In the genomic region with DNA sequence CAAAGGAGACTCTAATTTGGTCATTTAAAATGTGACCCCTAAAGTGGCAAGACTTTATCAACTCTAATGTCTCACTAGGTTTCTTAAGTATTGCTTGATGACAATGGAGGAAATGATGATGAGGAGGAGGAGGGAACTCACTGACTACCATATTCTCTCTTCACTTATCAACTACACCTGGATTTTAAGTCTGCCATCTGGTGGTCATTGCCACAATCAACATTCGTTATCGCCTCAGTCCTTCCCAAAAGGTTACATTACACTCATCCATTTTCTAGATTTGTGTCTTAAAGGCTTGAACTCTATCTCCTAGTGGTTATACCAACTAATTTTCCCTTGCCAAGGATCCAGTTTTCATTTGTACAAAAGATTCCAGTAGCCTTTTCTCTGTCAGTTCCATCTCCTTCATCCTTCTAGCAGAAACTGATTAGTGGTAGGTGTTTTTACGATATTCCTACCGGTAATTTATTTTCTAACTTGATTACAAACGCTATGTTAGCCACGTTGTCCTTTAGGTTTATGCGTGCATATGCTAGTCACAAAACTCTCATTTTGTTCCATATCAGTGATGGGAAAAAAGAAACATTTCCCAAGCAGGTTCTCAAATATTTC, we compare ENCODE assay signal across 9 cellular contexts.
DNase-seq lines count a peak whose midpoint lies in the region; ATAC-seq and TF ChIP-seq lines count a peak whose summit lies in the region.
"Had no signal": no experiment of that assay in that cellular context is flagged by ENCODE, and none has a peak within 500 bp of the region (broad histone marks: within the 10 kb centered on the region; RNA-seq: fewer than 3 reads in every experiment).

No MANE protein-coding gene starts in this region.

- H3K9me3 ChIP-seq in GM23248 (ENCODE audit: low read depth) (no peaks in the 10 kb centered on the region), upper lobe of right lung (no peaks in the 10 kb centered on the region), uterus (no peaks in the 10 kb centered on the region)

- in situ Hi-C loops in Caki2 (cut with HindIII; ENCODE audit: low pct_unique_long_range_greater_than_20kb, low sequenced_read_pairs) (no loop called here), GM23248 (cut with MboI) (no loop called here)

- H3K36me3 ChIP-seq in GM23248 (ENCODE audit: low read depth) (no peaks in the 10 kb centered on the region), upper lobe of right lung (no peaks in the 10 kb centered on the region), uterus (no peaks in the 10 kb centered on the region)

- H3K9ac ChIP-seq in GM23248, result no peak overlapping the region

- H3K4me2 ChIP-seq in GM23248 (ENCODE audit: unreplicated experiment), result no peak overlapping the region

- H3K9me2 ChIP-seq in GM23248 (ENCODE audit: insufficient read depth), result no peaks in the 10 kb centered on the region

- TF ChIP-seq POLR2A in uterus (IDR thresholded peaks at IDR 0.05), result no peak

- H3K27ac Mint-ChIP-seq in natural killer cell, result no peak overlapping the region
- H3K27ac Mint-ChIP-seq: naive B cell had no signal

- 61 to 62% methylated on average over 7 of the region's 7 CpGs for WGBS in GM23248 (ENCODE audit: low coverage in 1 of 2, low lambda C conversion rate in 2 of 2, missing lambda C conversion rate in 2 of 2), 2 experiments

- no peaks in the 10 kb centered on the region for H3K27me3 ChIP-seq in GM23248 (replicated peaks; ENCODE audit: insufficient read depth)
- no peaks in the 10 kb centered on the region for H3K27me3 ChIP-seq in upper lobe of right lung
- H3K27me3 ChIP-seq in uterus, result no peaks in the 10 kb centered on the region

- H3K4me3 Mint-ChIP-seq in natural killer cell, result no peak overlapping the region
- H3K4me3 Mint-ChIP-seq: naive B cell had no signal

- H4K20me1 ChIP-seq in GM23248 (ENCODE audit: insufficient read depth), result no peaks in the 10 kb centered on the region

- no peaks in the 10 kb centered on the region for H3K79me2 ChIP-seq in GM23248 (ENCODE audit: insufficient read depth)

- H3K4me3 ChIP-seq in GM23248 (no peak overlapping the region), upper lobe of right lung (no peak overlapping the region), uterus (no peak overlapping the region)

- H3K27me3 Mint-ChIP-seq in natural killer cell (ENCODE audit: low read depth in 2 of 2), result peaks cover 12 to 19% of the 10 kb centered on the region in 2 donors

- H3K27ac ChIP-seq in GM23248, result no peak overlapping the region
- no peak overlapping the region for H3K27ac ChIP-seq in upper lobe of right lung
- no peak overlapping the region for H3K27ac ChIP-seq in uterus

- H3K4me1 Mint-ChIP-seq in natural killer cell, result peaks cover 0 to 7% of the 10 kb centered on the region in 2 donors

- DNase-seq in Caki2 (ENCODE audit: low read depth), result peak; percentile 18
- peak; percentile 35 for DNase-seq in GM23248
- peak; percentile 46 for DNase-seq in RKO (ENCODE audit: low spot score)
- peak; percentile 11 for DNase-seq in glomerular visceral epithelial cell (ENCODE audit: extremely low spot score)
- no peak for DNase-seq in upper lobe of right lung
- DNase-seq in natural killer cell, result no peak
- DNase-seq in uterus, result no peak
- DNase-seq: naive B cell had no signal

- no peaks in the 10 kb centered on the region for H3K4me1 ChIP-seq in GM23248 (ENCODE audit: insufficient read depth)
- H3K4me1 ChIP-seq in upper lobe of right lung, result no peaks in the 10 kb centered on the region
- no peaks in the 10 kb centered on the region for H3K4me1 ChIP-seq in uterus

- TF ChIP-seq CTCF in upper lobe of right lung (IDR thresholded peaks at IDR 0.05), result peak; percentile 53
- TF ChIP-seq CTCF in natural killer cell (IDR thresholded peaks at IDR 0.05), result no peak
- TF ChIP-seq CTCF in uterus (IDR thresholded peaks at IDR 0.05), result no peak

- no peaks in the 10 kb centered on the region for H3K36me3 Mint-ChIP-seq in natural killer cell
- H3K36me3 Mint-ChIP-seq: naive B cell had no signal

- H3F3A ChIP-seq in GM23248 (ENCODE audit: insufficient read depth), result no peaks in the 10 kb centered on the region

- ATAC-seq in upper lobe of right lung, result peak; percentile 55
- ATAC-seq in natural killer cell, result no peak
- ATAC-seq in HG03342 (IDR thresholded peaks at IDR 0.05; ENCODE audit: unreplicated experiment), result no peak

- H3K9me3 Mint-ChIP-seq in natural killer cell, result no peaks in the 10 kb centered on the region

- intact Hi-C loops in upper lobe of right lung (cut with DNase I), result no loop called here
- intact Hi-C loops in natural killer cell (cut with micrococcal nuclease), result no loop called here
- intact Hi-C loops in uterus (cut with DNase I; ENCODE audit: low total_unique reads), result no loop called here

- H2AFZ ChIP-seq in GM23248, result no peak overlapping the region

Comparison
In these comparisons a context has a peak if more than half of its experiments do, and no peak if none do; other contexts are left out.
1. DNase-seq: peak in Caki2 (single experiment), GM23248 (single experiment), RKO (single experiment) and glomerular visceral epithelial cell (single experiment); none in upper lobe of right lung (single experiment), natural killer cell (single experiment) and uterus (0 of 2).